In the genomic region with DNA sequence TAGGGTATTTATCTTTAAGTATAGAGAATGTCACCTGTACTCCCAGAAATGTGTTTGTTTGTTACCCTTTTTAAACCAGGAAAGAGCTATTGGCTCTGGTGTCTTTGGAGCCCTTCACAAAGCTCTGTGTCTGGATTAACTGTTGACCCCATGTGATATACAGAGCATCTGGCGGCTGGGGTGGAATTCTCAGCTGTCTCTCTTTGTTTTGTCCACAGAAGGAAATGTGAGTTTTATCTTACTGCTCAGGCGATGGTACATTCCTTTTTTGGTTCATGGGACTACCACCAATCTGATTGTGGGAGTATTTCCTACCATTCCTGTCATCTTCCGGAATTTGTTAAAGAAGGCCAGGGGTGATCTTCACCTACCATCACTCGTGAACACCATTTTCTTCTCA, we compare ENCODE assay signal across 14 cellular contexts.
DNase-seq lines count a peak whose midpoint lies in the region; ATAC-seq and TF ChIP-seq lines count a peak whose summit lies in the region.
"Had no signal": no experiment of that assay in that cellular context is flagged by ENCODE, and none has a peak within 500 bp of the region (broad histone marks: within the 10 kb centered on the region; RNA-seq: fewer than 3 reads in every experiment).

No MANE protein-coding gene starts in this region.

- H3K9me3 ChIP-seq in CD4-positive, alpha-beta T cell (ENCODE audit: control insufficient read depth, low read length) = no peaks in the 10 kb centered on the region
- no peaks in the 10 kb centered on the region for H3K9me3 ChIP-seq in PC-3 (ENCODE audit: low read length)
- no peaks in the 10 kb centered on the region for H3K9me3 ChIP-seq in naive thymus-derived CD4-positive, alpha-beta T cell (ENCODE audit: control insufficient read depth in 2 of 3, low read length in 3 of 3)
- no peaks in the 10 kb centered on the region for H3K9me3 ChIP-seq in testis

- no peak overlapping the region for H2AFZ ChIP-seq in PC-3 (ENCODE audit: low read length)

- H3K4me3 Mint-ChIP-seq in CD4-positive, alpha-beta T cell = no peak overlapping the region
- H3K4me3 Mint-ChIP-seq in naive thymus-derived CD4-positive, alpha-beta T cell = peak overlapping the region in 1 of 10 donors; percentile 35
- H3K4me3 Mint-ChIP-seq: activated naive CD4-positive, alpha-beta T cell treated with anti-CD3 and anti-CD28 coated beads for 36 hours; T-helper 1 cell treated with Interleukin-12 subunit alpha and Interleukin-12 subunit beta and Interleukin-4 antibody, amounts not matched to agents 30 μg/mL and 1 μg/mL, for 36 hours had no signal

- no peaks in the 10 kb centered on the region for H4K20me1 ChIP-seq in PC-3 (ENCODE audit: low read length)

- ATAC-seq in CD4-positive, alpha-beta T cell (ENCODE audit: poor library complexity) = no peak
- ATAC-seq in PC-3 (no peak), Right ventricle myocardium superior (ENCODE audit: poor library complexity) (peak; percentile 62)
- ATAC-seq in naive thymus-derived CD4-positive, alpha-beta T cell = no peak

- CTCF ChIA-PET in CD4-positive, alpha-beta T cell (lab: Charles Lee) = interaction anchor here (1.4 kb wide), 1 partner anchor 15 kb away, joined by 3 read pairs; no protein-coding TSS in a partner anchor
- CTCF ChIA-PET in PC-3 (lab: Charles Lee) = no interaction called here
- CTCF ChIA-PET in naive thymus-derived CD4-positive, alpha-beta T cell (lab: Charles Lee) = interaction anchor here (1.8 kb wide), 1 partner anchor 204 kb away, joined by 4 read pairs; no protein-coding TSS in a partner anchor

- no peaks in the 10 kb centered on the region for H3K9me3 Mint-ChIP-seq in CD4-positive, alpha-beta T cell
- no peaks in the 10 kb centered on the region for H3K9me3 Mint-ChIP-seq in naive thymus-derived CD4-positive, alpha-beta T cell
- H3K9me3 Mint-ChIP-seq: activated naive CD4-positive, alpha-beta T cell treated with anti-CD3 and anti-CD28 coated beads for 36 hours; T-helper 1 cell treated with Interleukin-12 subunit alpha and Interleukin-12 subunit beta and Interleukin-4 antibody, amounts not matched to agents 30 μg/mL and 1 μg/mL, for 36 hours had no signal

- TF ChIP-seq CTCF in CD4-positive, alpha-beta T cell (IDR thresholded peaks at IDR 0.05) = no peak
- TF ChIP-seq CTCF in PC-3 (conservative IDR thresholded peaks at IDR 0.05; ENCODE audit: low read depth, low read length) (no peak), testis (IDR thresholded peaks at IDR 0.05) (no peak)

- H3K27me3 Mint-ChIP-seq in CD4-positive, alpha-beta T cell = no peaks in the 10 kb centered on the region
- no peaks in the 10 kb centered on the region for H3K27me3 Mint-ChIP-seq in naive thymus-derived CD4-positive, alpha-beta T cell

- H3K4me2 ChIP-seq in PC-3 (ENCODE audit: low read length) = no peak overlapping the region

- H3K4me3 ChIP-seq in PC-3 (ENCODE audit: low read length) (no peak overlapping the region), testis (no peak overlapping the region)
- H3K4me3 ChIP-seq in naive thymus-derived CD4-positive, alpha-beta T cell (ENCODE audit: low read length) = no peak overlapping the region

- WGBS in testis, 2 donors = 55 to 75% methylated on average over 4 of the region's 4 CpGs

- H3K36me3 ChIP-seq in PC-3 (ENCODE audit: low read depth, low read length) = no peaks in the 10 kb centered on the region
- H3K36me3 ChIP-seq in naive thymus-derived CD4-positive, alpha-beta T cell (ENCODE audit: control insufficient read depth in 2 of 3, insufficient read depth in 3 of 3, low read length in 3 of 3) = no peaks in the 10 kb centered on the region
- no peaks in the 10 kb centered on the region for H3K36me3 ChIP-seq in testis (ENCODE audit: low read depth, missing control alignments)

- H3K4me1 Mint-ChIP-seq in CD4-positive, alpha-beta T cell (ENCODE audit: low read depth) = peaks cover 95% of the 10 kb centered on the region
- peaks cover 44 to 96% (median 87%) of the 10 kb centered on the region in 7 donors for H3K4me1 Mint-ChIP-seq in naive thymus-derived CD4-positive, alpha-beta T cell

- H3K27me3 ChIP-seq in CD4-positive, alpha-beta T cell (ENCODE audit: control insufficient read depth, insufficient read depth, low read length) = no peaks in the 10 kb centered on the region
- H3K27me3 ChIP-seq in PC-3 (ENCODE audit: low read length) = no peaks in the 10 kb centered on the region
- no peaks in the 10 kb centered on the region for H3K27me3 ChIP-seq in naive thymus-derived CD4-positive, alpha-beta T cell (ENCODE audit: control insufficient read depth in 2 of 2, insufficient read depth in 2 of 2, low read length in 2 of 2)
- no peaks in the 10 kb centered on the region for H3K27me3 ChIP-seq in testis

- DNase-seq in CD4-positive, alpha-beta T cell = no peak
- DNase-seq in PC-3 (no peak), Right ventricle myocardium superior (no peak), SHP77 treated with DMSO at 0.1 percent for 48 hours (lab: John Stamatoyannopoulos, UW) (no peak), H4 (ENCODE audit: low spot score) (no peak), SW480 (ENCODE audit: low spot score) (no peak), testis (no peak)
- DNase-seq in naive thymus-derived CD4-positive, alpha-beta T cell = no peak
- DNase-seq: activated CD8-positive, alpha-beta memory T cell treated with anti-CD3 and anti-CD28 coated beads for 24 hours; GF-D8; NCI-H187; occipital lobe had no signal

- H3K4me1 ChIP-seq in PC-3 (ENCODE audit: insufficient read depth, low read length) (peaks cover 18% of the 10 kb centered on the region), testis (no peaks in the 10 kb centered on the region)
- H3K4me1 ChIP-seq in naive thymus-derived CD4-positive, alpha-beta T cell (ENCODE audit: control insufficient read depth in 2 of 2, insufficient read depth in 2 of 2, low read length in 2 of 2) = peaks cover 12 to 31% of the 10 kb centered on the region in 2 donors

- peaks cover 63% of the 10 kb centered on the region for H3K79me2 ChIP-seq in PC-3 (ENCODE audit: low read length)

- no TSS peak for BruUV-seq in PC-3 (replicated peaks; lab: Mats Ljungman, UMichigan)

- no peaks in the 10 kb centered on the region for H3F3A ChIP-seq in PC-3 (ENCODE audit: low read length, unreplicated experiment)

- no peaks in the 10 kb centered on the region for H3K36me3 Mint-ChIP-seq in CD4-positive, alpha-beta T cell (ENCODE audit: low read depth)
- no peaks in the 10 kb centered on the region for H3K36me3 Mint-ChIP-seq in naive thymus-derived CD4-positive, alpha-beta T cell

- H3K9ac ChIP-seq in PC-3 (ENCODE audit: low read length) = no peak overlapping the region

- H3K9me2 ChIP-seq in PC-3 (replicated peaks; ENCODE audit: low read length) = no peaks in the 10 kb centered on the region

- intact Hi-C loops in CD4-positive, alpha-beta T cell (cut with DNase I, micrococcal nuclease) = no loop called here
- intact Hi-C loops in PC-3 (cut with micrococcal nuclease) = no loop called here
- intact Hi-C loops in Right ventricle myocardium superior (cut with DNase I) = no loop called here
- intact Hi-C loops in naive thymus-derived CD4-positive, alpha-beta T cell (cut with micrococcal nuclease) = loop anchor here in 1 of 2 donors (5.0 kb wide), 2 partner anchors 83 to 188 kb away; no protein-coding TSS in a partner anchor
- intact Hi-C loops in testis (cut with DNase I; ENCODE audit: low total_unique reads) = no loop called here

- POLR2A ChIA-PET in CD4-positive, alpha-beta T cell (lab: Charles Lee) = interaction anchor here (0.6 to 0.7 kb wide), 2 partner anchors 13 to 54 kb away, joined by 3 to 4 read pairs; no protein-coding TSS in a partner anchor
- POLR2A ChIA-PET in PC-3 (lab: Charles Lee; ENCODE audit: unreplicated experiment) = interaction anchor here (0.6 kb wide), 1 partner anchor 123 kb away, joined by 3 read pairs; no protein-coding TSS in a partner anchor
- POLR2A ChIA-PET in naive thymus-derived CD4-positive, alpha-beta T cell (lab: Charles Lee) = interaction anchor here (0.6 to 0.8 kb wide), 2 partner anchors 9 to 206 kb away, joined by 3 read pairs; no protein-coding TSS in a partner anchor

- H3K27ac Mint-ChIP-seq in CD4-positive, alpha-beta T cell = peak overlapping the region; percentile 37
- peak overlapping the region in 6 of 9 donors; percentile 5 to 63 (median 24) for H3K27ac Mint-ChIP-seq in naive thymus-derived CD4-positive, alpha-beta T cell
- H3K27ac Mint-ChIP-seq: activated naive CD4-positive, alpha-beta T cell treated with anti-CD3 and anti-CD28 coated beads for 36 hours; T-helper 1 cell treated with Interleukin-12 subunit alpha and Interleukin-12 subunit beta and Interleukin-4 antibody, amounts not matched to agents 30 μg/mL and 1 μg/mL, for 36 hours had no signal

- no peak overlapping the region for H3K27ac ChIP-seq in CD4-positive, alpha-beta T cell (ENCODE audit: low read depth, low read length)
- H3K27ac ChIP-seq in PC-3 (ENCODE audit: low read length) = peak overlapping the region; percentile 39
- H3K27ac ChIP-seq in naive thymus-derived CD4-positive, alpha-beta T cell (ENCODE audit: low read depth, low read length) = no peak overlapping the region
- no peak overlapping the region for H3K27ac ChIP-seq in testis

- no peak for TF ChIP-seq POLR2A in testis (IDR thresholded peaks at IDR 0.05)
